ENCODE assay signal across 1 cellular context in genomic region chr6:139863964-139864363, GRCh38.
TF ChIP-seq lines count a peak whose summit lies in the region.

No MANE protein-coding gene starts in this region.

TF ChIP-seq in IMR-90, 13 proteins besides CTCF, POLR2A, EP300 and RAD21:
- TF ChIP-seq SMC3 (IDR thresholded peaks at IDR 0.05; ENCODE audit: low read depth, low read length): no peak
- no peak for TF ChIP-seq MAZ (IDR thresholded peaks at IDR 0.05; ENCODE audit: borderline replicate concordance, low read depth, low read length)
- TF ChIP-seq MXI1 (IDR thresholded peaks at IDR 0.05; ENCODE audit: borderline replicate concordance, low read depth, low read length): no peak
- no peak for TF ChIP-seq USF2 (IDR thresholded peaks at IDR 0.05; ENCODE audit: low read depth, low read length)
- TF ChIP-seq ELK1 (IDR thresholded peaks at IDR 0.05; ENCODE audit: borderline replicate concordance, low read depth, low read length): no peak
- no peak for TF ChIP-seq CEBPB (IDR thresholded peaks at IDR 0.05; ENCODE audit: low read depth, low read length)
- no peak for TF ChIP-seq RCOR1 (IDR thresholded peaks at IDR 0.05; ENCODE audit: insufficient replicate concordance, low read length)
- no peak for TF ChIP-seq FOS (IDR thresholded peaks at IDR 0.05; ENCODE audit: low read depth, low read length)
- no peak for TF ChIP-seq NFE2L2 (IDR thresholded peaks at IDR 0.05; ENCODE audit: low read depth, low read length)
- no peak for TF ChIP-seq BHLHE40 (IDR thresholded peaks at IDR 0.05; ENCODE audit: low read depth, low read length)
- no peak for TF ChIP-seq RFX5 (IDR thresholded peaks at IDR 0.05; ENCODE audit: low read depth, low read length)
- no peak for TF ChIP-seq CHD1 (IDR thresholded peaks at IDR 0.05; ENCODE audit: low read depth, low read length)
- TF ChIP-seq MAFK (IDR thresholded peaks at IDR 0.05; ENCODE audit: low read depth, low read length): no peak
TF ChIP-seq in IMR-90: peak in this region for 0.
